In the genomic region with DNA sequence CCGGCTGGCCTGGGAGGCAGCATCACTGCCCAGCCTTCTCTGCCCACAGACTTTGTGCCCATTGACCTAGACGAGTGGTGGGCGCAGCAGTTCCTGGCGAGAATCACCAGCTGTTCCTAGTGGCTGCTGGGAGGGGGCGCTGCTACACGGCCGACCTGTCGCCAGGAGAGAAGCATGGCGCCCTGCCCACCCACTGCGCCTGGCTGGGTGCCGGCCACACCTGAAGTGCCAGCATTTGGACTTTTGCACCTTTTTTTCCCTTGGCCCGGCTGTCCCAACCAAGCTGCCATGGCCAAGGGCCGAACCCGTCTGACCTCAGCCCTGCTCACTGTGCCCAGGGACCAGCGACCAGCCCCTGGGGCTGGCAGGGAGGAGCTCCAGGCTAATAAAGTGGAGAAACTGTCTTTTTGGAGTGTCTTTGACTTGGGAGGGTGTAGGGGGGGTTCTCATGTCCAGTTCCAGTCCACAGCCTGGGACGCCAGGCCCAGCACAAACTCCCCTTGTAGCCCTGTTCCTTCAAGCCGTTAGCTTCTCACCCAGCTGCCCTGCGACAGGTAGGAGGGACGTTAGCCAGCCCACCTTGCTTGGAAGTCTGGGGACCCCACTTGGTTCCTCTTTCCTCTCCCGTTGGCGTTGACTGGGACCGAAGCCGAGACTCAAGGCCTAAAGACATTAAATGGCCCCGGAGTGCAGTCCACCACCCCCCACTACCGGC, we compare ENCODE assay signal across 1 cellular context.
TF ChIP-seq lines count a peak whose summit lies in the region.

No MANE protein-coding gene starts in this region.

TF ChIP-seq in K562, 482 proteins besides CTCF, POLR2A, EP300 and RAD21:
- TF ChIP-seq YY1 (IDR thresholded peaks at IDR 0.05; ENCODE audit: borderline replicate concordance in 1 of 3, control insufficient read depth in 1 of 3, extremely low read depth in 1 of 3, insufficient read depth in 3 of 3, insufficient read length in 1 of 3, insufficient replicate concordance in 2 of 3, low read depth in 1 of 3, low read length in 2 of 3) (peak in 1 of 3 experiments; percentile 11), RBFOX2 (IDR thresholded peaks at IDR 0.05; ENCODE audit: low read depth, low read length) (peak; percentile 10), POLR2G (IDR thresholded peaks at IDR 0.05; ENCODE audit: low read depth, low read length) (peak; percentile 8; the same call in 1 of the 2 replicates)
- TF ChIP-seq, protein P1, sequence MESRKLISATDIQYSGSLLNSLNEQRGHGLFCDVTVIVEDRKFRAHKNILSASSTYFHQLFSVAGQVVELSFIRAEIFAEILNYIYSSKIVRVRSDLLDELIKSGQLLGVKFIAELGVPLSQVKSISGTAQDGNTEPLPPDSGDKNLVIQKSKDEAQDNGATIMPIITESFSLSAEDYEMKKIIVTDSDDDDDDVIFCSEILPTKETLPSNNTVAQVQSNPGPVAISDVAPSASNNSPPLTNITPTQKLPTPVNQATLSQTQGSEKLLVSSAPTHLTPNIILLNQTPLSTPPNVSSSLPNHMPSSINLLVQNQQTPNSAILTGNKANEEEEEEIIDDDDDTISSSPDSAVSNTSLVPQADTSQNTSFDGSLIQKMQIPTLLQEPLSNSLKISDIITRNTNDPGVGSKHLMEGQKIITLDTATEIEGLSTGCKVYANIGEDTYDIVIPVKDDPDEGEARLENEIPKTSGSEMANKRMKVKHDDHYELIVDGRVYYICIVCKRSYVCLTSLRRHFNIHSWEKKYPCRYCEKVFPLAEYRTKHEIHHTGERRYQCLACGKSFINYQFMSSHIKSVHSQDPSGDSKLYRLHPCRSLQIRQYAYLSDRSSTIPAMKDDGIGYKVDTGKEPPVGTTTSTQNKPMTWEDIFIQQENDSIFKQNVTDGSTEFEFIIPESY (CRISPR knock-in tag; IDR thresholded peaks at IDR 0.05) = peak; percentile 46; the same call in 1 of the 2 replicates
- TF ChIP-seq, protein P2, sequence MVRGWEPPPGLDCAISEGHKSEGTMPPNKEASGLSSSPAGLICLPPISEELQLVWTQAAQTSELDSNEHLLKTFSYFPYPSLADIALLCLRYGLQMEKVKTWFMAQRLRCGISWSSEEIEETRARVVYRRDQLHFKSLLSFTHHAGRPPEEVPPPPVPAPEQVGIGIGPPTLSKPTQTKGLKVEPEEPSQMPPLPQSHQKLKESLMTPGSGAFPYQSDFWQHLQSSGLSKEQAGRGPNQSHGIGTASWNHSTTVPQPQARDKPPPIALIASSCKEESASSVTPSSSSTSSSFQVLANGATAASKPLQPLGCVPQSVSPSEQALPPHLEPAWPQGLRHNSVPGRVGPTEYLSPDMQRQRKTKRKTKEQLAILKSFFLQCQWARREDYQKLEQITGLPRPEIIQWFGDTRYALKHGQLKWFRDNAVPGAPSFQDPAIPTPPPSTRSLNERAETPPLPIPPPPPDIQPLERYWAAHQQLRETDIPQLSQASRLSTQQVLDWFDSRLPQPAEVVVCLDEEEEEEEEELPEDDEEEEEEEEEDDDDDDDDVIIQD (CRISPR knock-in tag; IDR thresholded peaks at IDR 0.05) = no peak
